8 cellular contexts compared by ENCODE assay signal in the genomic region with DNA sequence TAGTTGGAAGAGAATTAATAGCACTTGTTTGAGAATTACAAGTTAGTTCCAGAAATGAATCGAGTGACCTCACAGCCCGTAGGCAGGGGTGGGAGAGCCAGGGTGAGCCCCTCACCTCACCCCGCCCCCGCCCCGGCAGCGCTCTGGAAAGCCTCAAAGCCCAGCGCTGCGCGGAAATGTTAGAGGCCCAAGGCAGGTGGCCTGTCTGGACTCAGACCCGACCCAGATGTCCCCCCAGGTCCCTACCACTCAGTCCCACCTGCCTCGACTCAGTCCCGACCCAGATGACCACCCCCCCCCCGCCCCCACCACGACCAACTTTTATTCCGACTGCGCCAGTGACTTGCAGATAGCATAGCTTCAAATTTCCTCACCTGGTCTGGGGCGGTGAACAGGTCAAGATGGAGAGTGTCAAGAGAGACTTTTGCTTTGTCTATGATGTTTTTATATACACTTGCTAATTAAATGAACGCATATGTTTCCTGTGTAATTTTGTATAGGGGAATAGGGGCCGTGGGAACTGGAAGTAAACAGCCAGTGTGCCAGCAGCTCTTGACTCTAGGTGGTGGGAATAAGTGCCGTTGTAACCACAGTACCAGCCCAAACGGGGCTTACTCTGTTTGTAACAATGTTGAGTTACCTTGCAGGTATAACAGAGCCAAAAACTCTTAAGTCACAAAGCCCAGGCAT. TPM values are rescaled to one million over a fixed set of nuclear protein-coding genes. Genes with fewer than 3 reads are reported as not detected.
A peak's percentile ranks its signal among the peaks of the same experiment; 100 is the strongest.
DNase-seq lines count a peak whose midpoint lies in the region; ATAC-seq and TF ChIP-seq lines count a peak whose summit lies in the region.

No MANE protein-coding gene starts in this region.

- H3K27me3 ChIP-seq in adrenal gland: no peaks in the 10 kb centered on the region

- H3K4me3 Mint-ChIP-seq in HFFc6 (peak overlapping the region; percentile 80), immature natural killer cell (peak overlapping the region; percentile 35 to 82 (median 65))
- H3K4me3 Mint-ChIP-seq in stimulated activated effector memory CD8-positive, alpha-beta T cell treated with anti-CD3 and anti-CD28 coated beads, Interleukin-12 subunit alpha, Interleukin-12 subunit beta, amount 100 ng/mL, for 72 hours: peak overlapping the region; percentile 61

- H3K27ac Mint-ChIP-seq in HFFc6 (peak overlapping the region; percentile 82), immature natural killer cell (no peak overlapping the region)
- H3K27ac Mint-ChIP-seq in stimulated activated effector memory CD8-positive, alpha-beta T cell treated with anti-CD3 and anti-CD28 coated beads, Interleukin-12 subunit alpha, Interleukin-12 subunit beta, amount 100 ng/mL, for 72 hours: no peak overlapping the region

- no peaks in the 10 kb centered on the region for H3K9me3 Mint-ChIP-seq in HFFc6
- H3K9me3 Mint-ChIP-seq in immature natural killer cell: no peaks in the 10 kb centered on the region
- H3K9me3 Mint-ChIP-seq in stimulated activated effector memory CD8-positive, alpha-beta T cell treated with anti-CD3 and anti-CD28 coated beads, Interleukin-12 subunit alpha, Interleukin-12 subunit beta, amount 100 ng/mL, for 72 hours: no peaks in the 10 kb centered on the region

- H3K27me3 Mint-ChIP-seq in HFFc6 (ENCODE audit: insufficient read depth): peaks cover 5% of the 10 kb centered on the region
- peaks cover 9 to 22% (median 15%) of the 10 kb centered on the region in 3 donors for H3K27me3 Mint-ChIP-seq in immature natural killer cell (ENCODE audit: low read depth in 3 of 3)

- no peaks in the 10 kb centered on the region for H3K9me3 ChIP-seq in adrenal gland (replicated peaks in 1 of 3)

- ATAC-seq in stimulated activated effector memory CD8-positive, alpha-beta T cell treated with anti-CD3 and anti-CD28 coated beads, Interleukin-12 subunit alpha, Interleukin-12 subunit beta, amount 100 ng/mL, for 72 hours: no peak
- no peak for ATAC-seq in GM18502 (IDR thresholded peaks at IDR 0.05; ENCODE audit: poor library complexity, unreplicated experiment)

- peaks cover 19 to 34% of the 10 kb centered on the region in 2 donors for H3K4me1 ChIP-seq in adrenal gland (replicated peaks in 1 of 2)

- H3K36me3 Mint-ChIP-seq in HFFc6 (ENCODE audit: low read depth) (peaks cover 12% of the 10 kb centered on the region), immature natural killer cell (no peaks in the 10 kb centered on the region)
- H3K36me3 Mint-ChIP-seq in stimulated activated effector memory CD8-positive, alpha-beta T cell treated with anti-CD3 and anti-CD28 coated beads, Interleukin-12 subunit alpha, Interleukin-12 subunit beta, amount 100 ng/mL, for 72 hours: no peaks in the 10 kb centered on the region

- H3K4me3 ChIP-seq in adrenal gland: peak overlapping the region in 2 of 4 donors; percentile 70 to 89

- TF ChIP-seq CTCF in HFFc6 (IDR thresholded peaks at IDR 0.05) (no peak), adrenal gland (IDR thresholded peaks at IDR 0.05) (no peak)

- intact Hi-C loops in adrenal gland (cut with DNase I): no loop called here

- no peak for DNase-seq in HFFc6
- no peak for DNase-seq in adrenal gland
- DNase-seq in immature natural killer cell: no peak
- no peak for DNase-seq in stimulated activated effector memory CD8-positive, alpha-beta T cell treated with anti-CD3 and anti-CD28 coated beads, Interleukin-12 subunit alpha, Interleukin-12 subunit beta, amount 100 ng/mL, for 72 hours (ENCODE audit: low spot score in 2 of 2)
- DNase-seq in OCI-M2 (lab: John Stamatoyannopoulos, UW; ENCODE audit: unreplicated experiment): no peak
- DNase-seq in activated effector memory CD4-positive, alpha-beta T cell treated with Interleukin-2 at 50 U/mL for 16 hours: no peak
- DNase-seq in NCI-H2107 treated with DMSO at 0.1 percent for 48 hours (lab: John Stamatoyannopoulos, UW; ENCODE audit: unreplicated experiment): no peak

- H3K4me1 Mint-ChIP-seq in HFFc6 (ENCODE audit: low read depth) (peaks cover 50% of the 10 kb centered on the region), immature natural killer cell (peaks cover 7% of the 10 kb centered on the region in 2 donors)
- peaks cover 16% of the 10 kb centered on the region for H3K4me1 Mint-ChIP-seq in stimulated activated effector memory CD8-positive, alpha-beta T cell treated with anti-CD3 and anti-CD28 coated beads, Interleukin-12 subunit alpha, Interleukin-12 subunit beta, amount 100 ng/mL, for 72 hours

- TF ChIP-seq POLR2A in adrenal gland (IDR thresholded peaks at IDR 0.05): no peak

- H3K27ac ChIP-seq in adrenal gland: peak overlapping the region in 4 of 5 donors; percentile 87 to 97 (median 94)

- WGBS in adrenal gland, 4 donors: 38 to 65% (median 45%) methylated on average over 9 to 21 of the region's 21 CpGs

- no peaks in the 10 kb centered on the region for H3K36me3 ChIP-seq in adrenal gland (replicated peaks in 1 of 2)

RNA-seq across cellular contexts. Expression of gene PXDC1, which starts 1.2 kb away (rescaled TPM):
- total RNA-seq in HFFc6 (2021; fragmentation: NEBNext Ultra II Directional; extraction: Animal tissue kit (Norgen Biotek cat#: 25700)): 10 to 100 TPM; 63.1 to 97.5 (median 72.8) TPM
- total RNA-seq in adrenal gland: 10 to 100 TPM; 15.7 to 46.7 (median 25.9) TPM
- polyA plus RNA-seq in adrenal gland (10 to 100 TPM; 12.9 to 36.3 (median 21.6) TPM), immature natural killer cell (not detected)
